ENCODE assay signal across 16 cellular contexts in genomic region chr3:130013246-130013645, GRCh38. TPM values are rescaled to one million over a fixed set of nuclear protein-coding genes. Genes with fewer than 3 reads are reported as not detected.
"Had no signal": no experiment of that assay in that cellular context is flagged by ENCODE, and none has a peak within 500 bp of the region (broad histone marks: within the 10 kb centered on the region; RNA-seq: fewer than 3 reads in every experiment).

No MANE protein-coding gene starts in this region.

RNA-seq across cellular contexts. Expression of gene TRH, which starts 38.7 kb away (rescaled TPM):
- total RNA-seq: activated naive CD4-positive, alpha-beta T cell treated with anti-CD3 and anti-CD28 coated beads for 36 hours; activated naive CD4-positive, alpha-beta T cell treated with anti-CD3 and anti-CD28 coated beads, Interleukin-2, amount 50 U/mL, for 72 hours; activated naive CD8-positive, alpha-beta T cell treated with anti-CD3 and anti-CD28 coated beads for 36 hours; activated naive CD8-positive, alpha-beta T cell treated with anti-CD3 and anti-CD28 coated beads, Interleukin-2, amount 10 ng/mL, durations not matched to agents 7 days and 5 days; activated T-cell treated with anti-CD3 and anti-CD28 coated beads, Interleukin-2, amount 50 U/mL, for 4 hours; activated T-cell treated with anti-CD3 and anti-CD28 coated beads, Interleukin-2, amount 50 U/mL, for 72 hours; activated T-helper 1 cell treated with anti-CD3 and anti-CD28 coated beads, Interleukin-12 subunit alpha, Interleukin-12 subunit beta, Interleukin-2, Interleukin-4 antibody, amounts not matched to agents 30 ng/mL and 10 ng/mL and 1 ng/mL, durations not matched to agents 14 hours and 24 hours and 36 hours; activated T-helper 17 cell treated with anti-CD3 and anti-CD28 coated beads, Interleukin-2, amount 50 U/mL, for 72 hours; activated T-helper 2 cell treated with anti-CD3 and anti-CD28 coated beads, Interferon-gamma antibody, Interleukin-2, Interleukin-4, amounts not matched to agents 10 μg/mL and 5 μg/mL and 100 μg/mL, durations not matched to agents 14 hours and 24 hours and 36 hours; adrenal gland; aorta; ascending aorta; body of pancreas; breast epithelium; bronchial epithelial cell; cardiac septum had no signal
